Comparison of ENCODE assay signal across 1 cellular context in genomic region chr11:74037309-74037708, GRCh38.
TF ChIP-seq lines count a peak whose summit lies in the region.

No MANE protein-coding gene starts in this region.

TF ChIP-seq in K562, 482 proteins besides CTCF, POLR2A, EP300 and RAD21 (continued from another document):
- TF ChIP-seq ZNF830 (CRISPR knock-in tag; IDR thresholded peaks at IDR 0.05) (no peak), BACH1 (tag; IDR thresholded peaks at IDR 0.05) (no peak)
